ENCODE assay signal across 21 cellular contexts in genomic region chr7:134910968-134911367, GRCh38.
DNase-seq lines count a peak whose midpoint lies in the region; ATAC-seq, FAIRE-seq and TF ChIP-seq lines count a peak whose summit lies in the region.
"Had no signal": no experiment of that assay in that cellular context is flagged by ENCODE, and none has a peak within 500 bp of the region (broad histone marks: within the 10 kb centered on the region; RNA-seq: fewer than 3 reads in every experiment).

No MANE protein-coding gene starts in this region.

- no peak overlapping the region for H4K12ac ChIP-seq in trophoblast cell (ENCODE audit: low read depth, low read length)

- peaks cover 8% of the 10 kb centered on the region for H3K4me1 ChIP-seq in Karpas-422 (ENCODE audit: low read length)
- peaks cover 0 to 2% of the 10 kb centered on the region in 2 experiments for H3K4me1 ChIP-seq in trophoblast cell (ENCODE audit: control insufficient read depth in 1 of 2, insufficient read depth in 2 of 2, low read length in 2 of 2)

- H2BK12ac ChIP-seq in trophoblast cell (ENCODE audit: low read length), result no peak overlapping the region

- H2BK5ac ChIP-seq in trophoblast cell (ENCODE audit: low read depth, low read length, poor library complexity), result no peak overlapping the region

- TF ChIP-seq CTCF in 22Rv1 (IDR thresholded peaks at IDR 0.05), result no peak

- H3K9me2 ChIP-seq in Karpas-422 (replicated peaks; ENCODE audit: insufficient read depth, low read length), result no peaks in the 10 kb centered on the region

- no peak overlapping the region for H3K14ac ChIP-seq in trophoblast cell (ENCODE audit: low read length)

- H3K4me2 ChIP-seq in Karpas-422 (ENCODE audit: low read depth, low read length, poor library complexity, severe bottlenecking), result peak overlapping the region; percentile 38
- no peak overlapping the region for H3K4me2 ChIP-seq in trophoblast cell (ENCODE audit: low read length)
- H3K4me2 ChIP-seq: BLaER1 had no signal

- H2AFZ ChIP-seq in Karpas-422 (ENCODE audit: low read length), result peak overlapping the region; percentile 33; the same call in 1 of the 2 replicates
- no peak overlapping the region for H2AFZ ChIP-seq in trophoblast cell (ENCODE audit: insufficient read depth, low read length, poor library complexity)

- DNase-seq in GM19239 (ENCODE audit: insufficient read length, low spot score) (no peak), Karpas-422 (peak; percentile 56), left lobe of liver (ENCODE audit: low spot score) (no peak), trophoblast cell (no peak), cerebellum (ENCODE audit: low spot score) (no peak)
- DNase-seq in activated CD8-positive, alpha-beta memory T cell treated with anti-CD3 and anti-CD28 coated beads, Interleukin-2, amount 50 U/mL, for 4 hours, result no peak
- DNase-seq in stimulated activated naive CD8-positive, alpha-beta T cell treated with anti-CD3 and anti-CD28 coated beads, Interleukin-15, Interleukin-2, amounts not matched to agents 100 U/mL and 50 U/mL, for 24 hours, result no peak
- DNase-seq: activated CD4-positive, alpha-beta T cell treated with anti-CD3 and anti-CD28 coated beads, Interleukin-2, amount 10 ng/mL, durations not matched to agents 7 days and 5 days; activated naive CD4-positive, alpha-beta T cell treated with Interleukin-2 at 50 U/mL for 16 hours; endodermal cell; heart right ventricle; NCI-H2029 treated with DMSO at 0.1 percent for 48 hours; NCI-H446 treated with DMSO at 0.1 percent for 48 hours; stimulated activated CD4-positive, alpha-beta T cell treated with anti-CD3 and anti-CD28 coated beads, Interleukin-15, amount 100 ng/mL, for 24 hours; stimulated activated naive B cell treated with anti-CD40 and anti-IgM and Interleukin-4, amounts not matched to agents 10 μg/mL and 1 μg/mL and 100 μg/mL, for 72 hours; tibial artery had no signal

- no peaks in the 10 kb centered on the region for H3K27me3 ChIP-seq in Karpas-422 (ENCODE audit: low read length)
- no peaks in the 10 kb centered on the region for H3K27me3 ChIP-seq in trophoblast cell (ENCODE audit: insufficient read depth, low read length)
- H3K27me3 ChIP-seq: BLaER1, heart right ventricle, tibial artery had no signal

- H3K4ac ChIP-seq in trophoblast cell (ENCODE audit: low read depth, low read length), result no peak overlapping the region

- no peaks in the 10 kb centered on the region for H3K79me1 ChIP-seq in trophoblast cell (ENCODE audit: low read length)

- FAIRE-seq in GM19239 (lab: Jason Lieb, UNC), result peak; percentile 28
- FAIRE-seq: A204.1, keratinocyte, TTC549 had no signal

- no peak overlapping the region for H4K91ac ChIP-seq in trophoblast cell (ENCODE audit: low read depth, low read length)

- H3K36me3 ChIP-seq in Karpas-422 (ENCODE audit: insufficient read depth, low read length), result no peaks in the 10 kb centered on the region
- peaks cover 7 to 20% of the 10 kb centered on the region in 2 experiments for H3K36me3 ChIP-seq in trophoblast cell (ENCODE audit: control insufficient read depth in 1 of 2, insufficient read depth in 2 of 2, low read length in 2 of 2)

- H3K9me3 ChIP-seq in Karpas-422 (ENCODE audit: low read length), result no peaks in the 10 kb centered on the region
- H3K9me3 ChIP-seq in trophoblast cell (ENCODE audit: insufficient read depth, low read depth, low read length), result no peaks in the 10 kb centered on the region
- H3K9me3 ChIP-seq: BLaER1, heart right ventricle, tibial artery had no signal

- H3K18ac ChIP-seq in trophoblast cell (ENCODE audit: low read length), result no peak overlapping the region

- no peak overlapping the region for H3K4me3 ChIP-seq in Karpas-422 (ENCODE audit: low read length)
- no peak overlapping the region for H3K4me3 ChIP-seq in trophoblast cell (ENCODE audit: low read depth, low read length)
- H3K4me3 ChIP-seq: BLaER1, heart right ventricle, tibial artery had no signal

- H2BK120ac ChIP-seq in trophoblast cell (ENCODE audit: insufficient read depth, low read length, poor library complexity), result no peak overlapping the region

- H3K9ac ChIP-seq in Karpas-422 (ENCODE audit: low read length) (no peak overlapping the region), trophoblast cell (ENCODE audit: low read length) (no peak overlapping the region)
- H3K9ac ChIP-seq: BLaER1 had no signal

- WGBS in trophoblast cell (ENCODE audit: extremely low coverage, insufficient coverage, insufficient read length), result no CpG with 5 or more reads among the region's 4 CpGs

- no peaks in the 10 kb centered on the region for H4K20me1 ChIP-seq in Karpas-422 (ENCODE audit: insufficient read depth, low read depth, low read length)

- peak overlapping the region; percentile 59 for H3K27ac ChIP-seq in 22Rv1
- H3K27ac ChIP-seq in Karpas-422 (ENCODE audit: low read length), result no peak overlapping the region
- H3K27ac ChIP-seq in trophoblast cell (ENCODE audit: low read depth, low read length), result no peak overlapping the region
- H3K27ac ChIP-seq: BLaER1 had no signal

- H3K79me2 ChIP-seq in Karpas-422 (ENCODE audit: low read length) (no peaks in the 10 kb centered on the region), trophoblast cell (ENCODE audit: control insufficient read depth, insufficient read depth, low read length, poor library complexity) (peaks cover 3% of the 10 kb centered on the region)

- H2AK5ac ChIP-seq in trophoblast cell (ENCODE audit: low read length), result no peak overlapping the region

- peak; percentile 25 for ATAC-seq in left lobe of liver
- no peak for ATAC-seq in stimulated activated naive CD8-positive, alpha-beta T cell treated with anti-CD3 and anti-CD28 coated beads, Interleukin-15, Interleukin-2, amounts not matched to agents 100 U/mL and 50 U/mL, for 24 hours
- ATAC-seq: heart right ventricle; stimulated activated naive B cell treated with anti-CD40 and anti-IgM and Interleukin-4, amounts not matched to agents 10 μg/mL and 1 μg/mL and 100 μg/mL, for 72 hours had no signal

- no peak overlapping the region for H3K23ac ChIP-seq in trophoblast cell (ENCODE audit: low read length)

- no peak overlapping the region for H4K8ac ChIP-seq in trophoblast cell (ENCODE audit: low read depth, low read length)
